Comparison of ENCODE assay signal across 17 cellular contexts in genomic region chr7:80921130-80921529, GRCh38. TPM values are rescaled to one million over a fixed set of nuclear protein-coding genes. Genes with fewer than 3 reads are reported as not detected.
A peak's percentile ranks its signal among the peaks of the same experiment; 100 is the strongest.
DNase-seq lines count a peak whose midpoint lies in the region; ATAC-seq and TF ChIP-seq lines count a peak whose summit lies in the region.
"Had no signal": no experiment of that assay in that cellular context is flagged by ENCODE, and none has a peak within 500 bp of the region (broad histone marks: within the 10 kb centered on the region; RNA-seq: fewer than 3 reads in every experiment).

No MANE protein-coding gene starts in this region.

- no peak for TF ChIP-seq CTCF in HCT116 (IDR thresholded peaks at IDR 0.05 in 2 of 3, conservative IDR thresholded peaks at IDR 0.05 in 1 of 3; ENCODE audit: borderline replicate concordance in 1 of 3, insufficient read depth in 1 of 3, low read depth in 2 of 3, low read length in 2 of 3)
- no peak for TF ChIP-seq CTCF in RWPE1 (conservative IDR thresholded peaks at IDR 0.05; ENCODE audit: low read depth)
- TF ChIP-seq CTCF in fibroblast of villous mesenchyme (IDR thresholded peaks at IDR 0.05; ENCODE audit: insufficient read depth, low read depth, low read length): no peak

- H3K79me2 ChIP-seq in HCT116 (ENCODE audit: insufficient read depth, low read length): peaks cover 12% of the 10 kb centered on the region
- H3K79me2 ChIP-seq: parathyroid adenoma had no signal

- no peak for TF ChIP-seq RAD21 in HCT116 (IDR thresholded peaks at IDR 0.05; ENCODE audit: low read depth)

- H3K9me3 ChIP-seq in HCT116 (ENCODE audit: control insufficient read depth in 1 of 2, insufficient read depth in 1 of 2, low read depth in 1 of 2, low read length in 2 of 2) (no peaks in the 10 kb centered on the region), subcutaneous abdominal adipose tissue (ENCODE audit: control insufficient read depth in 5 of 5, low read length in 5 of 5) (no peaks in the 10 kb centered on the region)
- H3K9me3 ChIP-seq: BE2C had no signal

- H3K4me3 ChIP-seq in HCT116 (replicated peaks in 1 of 2; ENCODE audit: low read depth in 1 of 2, low read length in 2 of 2): no peak overlapping the region
- H3K4me3 ChIP-seq in fibroblast of villous mesenchyme (ENCODE audit: low read depth, low read length): no peak overlapping the region
- no peak overlapping the region for H3K4me3 ChIP-seq in subcutaneous abdominal adipose tissue (ENCODE audit: low read depth in 1 of 5, low read length in 5 of 5)
- H3K4me3 ChIP-seq: coronary artery had no signal

- intact Hi-C loops in HCT116 (cut with micrococcal nuclease): loop anchor here (5.0 kb wide), 3 partner anchors 241 to 526 kb away; no protein-coding TSS in a partner anchor
- intact Hi-C loops in activated T-helper 1 cell treated with anti-CD3 and anti-CD28 coated beads, Interleukin-12 subunit alpha, Interleukin-12 subunit beta, Interleukin-2, Interleukin-4 antibody, amounts not matched to agents 30 ng/mL and 10 ng/mL and 1 ng/mL, durations not matched to agents 14 hours and 24 hours and 36 hours (cut with micrococcal nuclease): no loop called here

- TF ChIP-seq POLR2A in HCT116 (IDR thresholded peaks at IDR 0.05; ENCODE audit: borderline replicate concordance, extremely low read depth, insufficient read depth, insufficient read length): no peak

- BruUV-seq in HCT116 (replicated peaks; lab: Mats Ljungman, UMichigan): no TSS peak

- no peaks in the 10 kb centered on the region for H3K36me3 Mint-ChIP-seq in activated T-helper 1 cell treated with anti-CD3 and anti-CD28 coated beads, Interleukin-12 subunit alpha, Interleukin-12 subunit beta, Interleukin-2, Interleukin-4 antibody, amounts not matched to agents 30 ng/mL and 10 ng/mL and 1 ng/mL, durations not matched to agents 14 hours and 24 hours and 36 hours (ENCODE audit: low read depth)
- H3K36me3 Mint-ChIP-seq: naive B cell had no signal

- H3K9me2 ChIP-seq in HCT116 (ENCODE audit: insufficient read depth): no peaks in the 10 kb centered on the region

- no peak for DNase-seq in HCT116 (ENCODE audit: low read depth, low spot score)
- DNase-seq in RWPE1 (ENCODE audit: low spot score): peak; percentile 10
- peak; percentile 34 for DNase-seq in fibroblast of villous mesenchyme (ENCODE audit: low read depth)
- no peak for DNase-seq in activated T-helper 1 cell treated with anti-CD3 and anti-CD28 coated beads, Interleukin-12 subunit alpha, Interleukin-12 subunit beta, Interleukin-2, Interleukin-4 antibody, amounts not matched to agents 30 ng/mL and 10 ng/mL and 1 ng/mL, durations not matched to agents 14 hours and 24 hours and 36 hours (ENCODE audit: low spot score)
- no peak for DNase-seq in HUDEP-2 (lab: John Stamatoyannopoulos, UW; ENCODE audit: unreplicated experiment in 76 of 76)
- DNase-seq: activated naive CD4-positive, alpha-beta T cell treated with anti-CD3 and anti-CD28 coated beads for 36 hours; BE2C; HCEC 1CT; MV-4-11; naive B cell; NCI-H2029 treated with DMSO at 0.1 percent for 48 hours; NCI-H510A had no signal

- POLR2A ChIA-PET in HCT116 (lab: Charles Lee) (no interaction called here), RWPE1 (lab: Yijun Ruan, JAX; ENCODE audit: low non-redundant PET) (no interaction called here)

- RAD21 ChIA-PET in HCT116 (lab: Charles Lee; ENCODE audit: low non-redundant PET in 1 of 2, low total read pairs in 2 of 2, uncharacterized antibody in 2 of 2, unreplicated experiment in 2 of 2): no interaction called here

- H3K9me3 Mint-ChIP-seq in activated T-helper 1 cell treated with anti-CD3 and anti-CD28 coated beads, Interleukin-12 subunit alpha, Interleukin-12 subunit beta, Interleukin-2, Interleukin-4 antibody, amounts not matched to agents 30 ng/mL and 10 ng/mL and 1 ng/mL, durations not matched to agents 14 hours and 24 hours and 36 hours: no peaks in the 10 kb centered on the region
- H3K9me3 Mint-ChIP-seq: activated naive CD4-positive, alpha-beta T cell treated with anti-CD3 and anti-CD28 coated beads for 36 hours had no signal

- peaks cover 26 to 44% of the 10 kb centered on the region in 2 experiments; a peak in 3 of 4 replicates for H3K4me1 ChIP-seq in HCT116 (ENCODE audit: control insufficient read depth in 1 of 2, insufficient read depth in 2 of 2, low read length in 2 of 2)
- H3K4me1 ChIP-seq in subcutaneous abdominal adipose tissue (ENCODE audit: control insufficient read depth in 5 of 5, insufficient read depth in 5 of 5, low read length in 5 of 5): peaks cover 0 to 24% (median 18%) of the 10 kb centered on the region in 5 donors
- H3K4me1 ChIP-seq: parathyroid adenoma had no signal

- peaks cover 7% of the 10 kb centered on the region for H3K4me1 Mint-ChIP-seq in activated T-helper 1 cell treated with anti-CD3 and anti-CD28 coated beads, Interleukin-12 subunit alpha, Interleukin-12 subunit beta, Interleukin-2, Interleukin-4 antibody, amounts not matched to agents 30 ng/mL and 10 ng/mL and 1 ng/mL, durations not matched to agents 14 hours and 24 hours and 36 hours (ENCODE audit: low read depth)

- H3K36me3 ChIP-seq in HCT116 (ENCODE audit: control insufficient read depth in 1 of 2, insufficient read depth in 2 of 2, low read length in 2 of 2): no peaks in the 10 kb centered on the region
- no peaks in the 10 kb centered on the region for H3K36me3 ChIP-seq in subcutaneous abdominal adipose tissue (ENCODE audit: control insufficient read depth in 5 of 5, insufficient read depth in 5 of 5, low read length in 5 of 5)
- H3K36me3 ChIP-seq: BE2C had no signal

- peak overlapping the region; percentile 6; the same call in 1 of the 2 replicates for H3K4me2 ChIP-seq in HCT116 (ENCODE audit: low read length)

- CTCF ChIA-PET in HCT116 (lab: Charles Lee) (interaction anchor here (0.7 to 3.3 kb wide), 6 partner anchors 13 to 549 kb away, joined by 3 to 27 read pairs (median 4); no protein-coding TSS in a partner anchor), RWPE1 (lab: Yijun Ruan, JAX) (interaction anchor here (0.9 kb wide), 1 partner anchor 19 kb away, joined by 3 read pairs; no protein-coding TSS in a partner anchor)

- H3K27ac ChIP-seq in HCT116 (ENCODE audit: low read depth, low read length) (no peak overlapping the region), RWPE1 (no peak overlapping the region), subcutaneous abdominal adipose tissue (ENCODE audit: low read depth, low read length) (peak overlapping the region; percentile 72)
- H3K27ac ChIP-seq: coronary artery, parathyroid adenoma had no signal

- H3K27me3 Mint-ChIP-seq in activated T-helper 1 cell treated with anti-CD3 and anti-CD28 coated beads, Interleukin-12 subunit alpha, Interleukin-12 subunit beta, Interleukin-2, Interleukin-4 antibody, amounts not matched to agents 30 ng/mL and 10 ng/mL and 1 ng/mL, durations not matched to agents 14 hours and 24 hours and 36 hours (ENCODE audit: insufficient read depth): peaks cover 40% of the 10 kb centered on the region

- no peak overlapping the region for H3K4me3 Mint-ChIP-seq in activated T-helper 1 cell treated with anti-CD3 and anti-CD28 coated beads, Interleukin-12 subunit alpha, Interleukin-12 subunit beta, Interleukin-2, Interleukin-4 antibody, amounts not matched to agents 30 ng/mL and 10 ng/mL and 1 ng/mL, durations not matched to agents 14 hours and 24 hours and 36 hours
- H3K4me3 Mint-ChIP-seq: activated naive CD4-positive, alpha-beta T cell treated with anti-CD3 and anti-CD28 coated beads for 36 hours; naive B cell had no signal

- ATAC-seq in HCT116 (no peak), GM19452 (IDR thresholded peaks at IDR 0.05; ENCODE audit: unreplicated experiment) (no peak)

- H4K20me1 ChIP-seq in HCT116 (ENCODE audit: insufficient read depth): no peaks in the 10 kb centered on the region

- H3K27me3 ChIP-seq in HCT116 (ENCODE audit: insufficient read depth, low read length): no peaks in the 10 kb centered on the region
- no peaks in the 10 kb centered on the region for H3K27me3 ChIP-seq in subcutaneous abdominal adipose tissue (ENCODE audit: control insufficient read depth in 5 of 5, insufficient read depth in 4 of 5, low read length in 5 of 5)
- H3K27me3 ChIP-seq: BE2C had no signal

- H3K27ac Mint-ChIP-seq in activated T-helper 1 cell treated with anti-CD3 and anti-CD28 coated beads, Interleukin-12 subunit alpha, Interleukin-12 subunit beta, Interleukin-2, Interleukin-4 antibody, amounts not matched to agents 30 ng/mL and 10 ng/mL and 1 ng/mL, durations not matched to agents 14 hours and 24 hours and 36 hours: no peak overlapping the region
- H3K27ac Mint-ChIP-seq: activated naive CD4-positive, alpha-beta T cell treated with anti-CD3 and anti-CD28 coated beads for 36 hours; naive B cell had no signal

- peak overlapping the region; percentile 58 for H2AFZ ChIP-seq in HCT116 (ENCODE audit: low read depth, low read length, poor library complexity, severe bottlenecking)
- H2AFZ ChIP-seq: parathyroid adenoma had no signal

- H3K9ac ChIP-seq in HCT116 (ENCODE audit: low read length) (no peak overlapping the region), subcutaneous abdominal adipose tissue (ENCODE audit: low read length in 5 of 5) (no peak overlapping the region)
- H3K9ac ChIP-seq: parathyroid adenoma had no signal

TF ChIP-seq in HCT116, 20 proteins besides CTCF, POLR2A, EP300 and RAD21 (continues in another document):
- no peak for TF ChIP-seq CEBPB (IDR thresholded peaks at IDR 0.05; ENCODE audit: low read depth)
- TF ChIP-seq ELF1 (IDR thresholded peaks at IDR 0.05; ENCODE audit: borderline replicate concordance, low read depth): no peak
- TF ChIP-seq CBX3 (IDR thresholded peaks at IDR 0.05; ENCODE audit: low read depth): no peak
- no peak for TF ChIP-seq EZH2phosphoT487 (IDR thresholded peaks at IDR 0.05; ENCODE audit: borderline replicate concordance)
- TF ChIP-seq ATF3 (IDR thresholded peaks at IDR 0.05): no peak
- TF ChIP-seq SRF (IDR thresholded peaks at IDR 0.05; ENCODE audit: low read depth): no peak
- TF ChIP-seq EGR1 (IDR thresholded peaks at IDR 0.05; ENCODE audit: low read depth): no peak

RNA-seq across cellular contexts. Expression of gene SEMA3C, which starts 2.3 kb away (rescaled TPM):
- 25.3 TPM for total RNA-seq in HCT116 (2021; ENCODE audit: unreplicated experiment)
- polyA plus RNA-seq in HCT116 (2012): 6.0 and 7.4 TPM in 2 replicates
- total RNA-seq in fibroblast of villous mesenchyme: 101 and 136 TPM in 2 replicates
- total RNA-seq in activated T-helper 1 cell treated with anti-CD3 and anti-CD28 coated beads, Interleukin-12 subunit alpha, Interleukin-12 subunit beta, Interleukin-2, Interleukin-4 antibody, amounts not matched to agents 30 ng/mL and 10 ng/mL and 1 ng/mL, durations not matched to agents 14 hours and 24 hours and 36 hours: not detected in 2 replicates
- total RNA-seq: activated naive CD4-positive, alpha-beta T cell treated with anti-CD3 and anti-CD28 coated beads for 36 hours; OCI-LY7 had no signal

Comparison
In these comparisons a context has a peak if more than half of its experiments do, and no peak if none do; other contexts are left out.
1. DNase-seq: peak in RWPE1 (single experiment) and fibroblast of villous mesenchyme (single experiment); none in HCT116 (single experiment), activated T-helper 1 cell treated with anti-CD3 and anti-CD28 coated beads, Interleukin-12 subunit alpha, Interleukin-12 subunit beta, Interleukin-2, Interleukin-4 antibody, amounts not matched to agents 30 ng/mL and 10 ng/mL and 1 ng/mL, durations not matched to agents 14 hours and 24 hours and 36 hours (single experiment) and HUDEP-2 (0 of 76).
2. RNA of gene SEMA3C, which starts 2.3 kb away (total RNA-seq): 101 to 136 TPM in fibroblast of villous mesenchyme and 25.3 TPM in HCT116 (single experiment); not detected in activated T-helper 1 cell treated with anti-CD3 and anti-CD28 coated beads, Interleukin-12 subunit alpha, Interleukin-12 subunit beta, Interleukin-2, Interleukin-4 antibody, amounts not matched to agents 30 ng/mL and 10 ng/mL and 1 ng/mL, durations not matched to agents 14 hours and 24 hours and 36 hours; every median in the first group is over 10 times any median in the second.